In the genomic region with DNA sequence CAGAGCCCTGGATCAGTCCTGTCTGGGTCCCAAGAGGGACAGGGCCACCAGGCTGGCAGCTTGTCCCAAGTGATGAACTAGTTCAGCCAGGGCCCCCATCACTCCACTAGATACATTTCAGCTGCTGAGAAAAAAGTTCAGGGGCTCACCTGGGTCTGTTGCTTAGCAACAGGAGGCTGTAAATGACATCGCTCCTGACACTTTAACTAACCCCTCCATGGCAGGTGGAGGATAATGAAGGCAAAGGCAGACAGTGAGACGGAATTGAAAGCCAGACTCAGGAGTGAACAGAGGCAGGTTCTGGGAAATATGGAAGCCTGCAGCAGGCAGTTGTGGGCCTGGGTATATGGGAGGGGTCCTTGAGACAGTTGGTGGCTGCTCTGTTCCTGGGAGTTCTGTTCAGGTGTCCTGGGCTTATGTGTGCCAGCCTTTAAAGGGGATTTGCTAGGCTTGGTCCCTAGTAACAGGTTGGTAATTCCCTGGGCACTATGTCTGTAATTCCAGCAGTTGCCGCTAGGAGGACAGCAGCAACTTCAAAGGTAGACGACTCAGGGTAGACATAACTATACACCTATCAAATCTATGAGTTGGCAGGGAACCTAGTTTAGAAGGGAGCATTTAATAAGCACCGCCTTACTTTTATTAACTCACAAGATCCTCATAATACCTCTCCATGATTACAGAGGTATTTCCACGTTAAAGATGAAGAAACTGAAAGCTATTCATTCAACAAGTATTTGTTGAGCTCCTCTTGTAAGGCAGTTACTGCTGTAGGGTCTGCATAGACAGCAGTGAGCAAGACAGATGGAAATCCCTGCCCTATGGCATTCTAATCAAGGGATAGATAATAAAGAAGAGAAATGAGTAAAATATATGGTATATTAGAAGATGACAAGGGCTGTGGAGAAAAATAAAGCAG, we compare ENCODE assay signal across 9 cellular contexts.
DNase-seq lines count a peak whose midpoint lies in the region; ATAC-seq, FAIRE-seq and TF ChIP-seq lines count a peak whose summit lies in the region.
"Had no signal": no experiment of that assay in that cellular context is flagged by ENCODE, and none has a peak within 500 bp of the region (broad histone marks: within the 10 kb centered on the region; RNA-seq: fewer than 3 reads in every experiment).

No MANE protein-coding gene starts in this region.

- H3K4me1 ChIP-seq in pancreas, result no peaks in the 10 kb centered on the region

- ATAC-seq in pancreas, result no peak
- no peak for ATAC-seq in GM19324 (IDR thresholded peaks at IDR 0.05; ENCODE audit: low FRiP score, unreplicated experiment)
- ATAC-seq in GM21825 (IDR thresholded peaks at IDR 0.05; ENCODE audit: unreplicated experiment), result no peak

- FAIRE-seq in pancreas (lab: Jason Lieb, UNC), result no peak

- no peak overlapping the region for H3K27ac ChIP-seq in dorsolateral prefrontal cortex
- no peak overlapping the region for H3K27ac ChIP-seq in pancreas

- peak in 41 of 56 donors; percentile 17 to 72 (median 46) for TF ChIP-seq CTCF in dorsolateral prefrontal cortex (IDR thresholded peaks at IDR 0.05 in 54 of 56, conservative IDR thresholded peaks at IDR 0.05 in 2 of 56; ENCODE audit: low read depth in 1 of 56, partially characterized antibody in 56 of 56)
- peak in 3 of 4 donors; percentile 19 to 53 (median 51) for TF ChIP-seq CTCF in pancreas (IDR thresholded peaks at IDR 0.05)

- intact Hi-C loops in dorsolateral prefrontal cortex (cut with DNase I) (no loop called here), pancreas (cut with DNase I) (no loop called here)

- H3K4me3 ChIP-seq in dorsolateral prefrontal cortex (no peak overlapping the region), pancreas (no peak overlapping the region)

- peak; percentile 4 for DNase-seq in GM04504 (ENCODE audit: low read depth)
- peak; percentile 4 for DNase-seq in NCI-H128 (lab: John Stamatoyannopoulos, UW; ENCODE audit: unreplicated experiment)
- peak; percentile 36 to 47 for DNase-seq in activated CD4-positive, alpha-beta T cell treated with anti-CD3 and anti-CD28 coated beads for 4 hours
- DNase-seq in dorsolateral prefrontal cortex, result peak in 1 of 10 donors; percentile 9
- DNase-seq in pancreas, result peak in 2 of 6 donors; percentile 30 to 63
- DNase-seq in MV-4-11 (lab: John Stamatoyannopoulos, UW), result no peak
- DNase-seq: stimulated activated naive B cell treated with anti-CD40 and anti-IgM and Interleukin-4, amounts not matched to agents 10 μg/mL and 1 μg/mL and 100 μg/mL, for 72 hours had no signal

- 25% methylated on average over 6 of the region's 6 CpGs for WGBS in pancreas, 2 donors

- peaks cover 0 to 11% (median 0%) of the 10 kb centered on the region in 45 donors for H3K27me3 ChIP-seq in dorsolateral prefrontal cortex
- H3K27me3 ChIP-seq in pancreas, result no peaks in the 10 kb centered on the region

- no peaks in the 10 kb centered on the region for H3K9me3 ChIP-seq in pancreas

- H3K36me3 ChIP-seq in pancreas, result no peaks in the 10 kb centered on the region
